Comparison of ENCODE assay signal across 33 cellular contexts in the genomic region with DNA sequence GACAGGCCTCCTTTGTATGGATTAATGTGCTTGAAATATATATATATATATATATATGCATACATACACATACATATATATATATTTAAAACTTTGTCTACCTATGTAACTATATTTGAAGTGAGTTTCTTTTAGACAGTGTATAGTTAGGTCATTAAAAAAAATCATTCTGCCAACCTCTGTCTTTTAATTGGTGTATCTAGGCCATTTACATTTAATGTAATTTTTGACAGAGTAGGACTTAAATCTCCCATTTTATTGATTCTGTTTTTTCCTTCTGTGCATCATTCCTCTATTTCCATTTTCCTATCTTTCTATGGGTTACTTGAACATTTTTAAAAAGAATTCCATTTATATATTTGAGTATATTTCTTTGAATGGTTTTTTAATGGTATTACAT.
"Had no signal": no experiment of that assay in that cellular context is flagged by ENCODE, and none has a peak within 500 bp of the region (broad histone marks: within the 10 kb centered on the region; RNA-seq: fewer than 3 reads in every experiment).

No MANE protein-coding gene starts in this region.

- H3K9me3 ChIP-seq: MG63 had no signal

- H3K36me3 ChIP-seq: MG63 had no signal

- DNase-seq: Kasumi-1, MG63, MM.1S, MV-4-11, NCI-H1048, NCI-H1092, NCI-H1092 treated with DMSO at 0.1 percent for 48 hours, NCI-H1105, NCI-H1105 treated with DMSO at 0.1 percent for 48 hours, NCI-H1417, NCI-H1417 treated with DMSO at 0.1 percent for 48 hours, NCI-H1436, NCI-H1436 treated with DMSO at 0.1 percent for 48 hours, NCI-H146, NCI-H1694, NCI-H1694 treated with DMSO at 0.1 percent for 48 hours, NCI-H187, NCI-H187 treated with DMSO at 0.1 percent for 48 hours, NCI-H1930, NCI-H2029, NCI-H2029 treated with DMSO at 0.1 percent for 48 hours, NCI-H2081, NCI-H2081 treated with DMSO at 0.1 percent for 48 hours, NCI-H2107, NCI-H2227 treated with DMSO at 0.1 percent for 48 hours, NCI-H226, NCI-H345, NCI-H446, NCI-H446 treated with DMSO at 0.1 percent for 48 hours, NCI-H510A, NCI-H510A treated with DMSO at 0.1 percent for 48 hours, NCI-H524 treated with DMSO at 0.1 percent for 48 hours, NCI-H526 had no signal

- H3K27me3 ChIP-seq: MG63 had no signal

- H3K4me3 ChIP-seq: MG63 had no signal
